In genomic region chr12:56004211-56004610, GRCh38 we compare ENCODE assay signal across 23 cellular contexts.
"Had no signal": no experiment of that assay in that cellular context is flagged by ENCODE, and none has a peak within 500 bp of the region (broad histone marks: within the 10 kb centered on the region; RNA-seq: fewer than 3 reads in every experiment).

No MANE protein-coding gene starts in this region.

- H3K4me3 Mint-ChIP-seq: activated naive CD4-positive, alpha-beta T cell treated with anti-CD3 and anti-CD28 coated beads, Interleukin-2, amount 50 U/mL, for 24 hours; central memory CD8-positive, alpha-beta T cell; stimulated activated effector memory CD8-positive, alpha-beta T cell treated with anti-CD3 and anti-CD28 coated beads, Interleukin-12 subunit alpha, Interleukin-12 subunit beta, amount 100 ng/mL, for 72 hours had no signal

- ATAC-seq: gastrocnemius medialis; left lung; naive thymus-derived CD4-positive, alpha-beta T cell; right lobe of liver; stimulated activated effector memory CD8-positive, alpha-beta T cell treated with anti-CD3 and anti-CD28 coated beads, Interleukin-12 subunit alpha, Interleukin-12 subunit beta, amount 100 ng/mL, for 72 hours had no signal

- DNase-seq: activated CD4-positive, alpha-beta T cell treated with anti-CD3 and anti-CD28 coated beads for 48 hours; activated gamma-delta T cell treated with Interleukin-2 at 50 U/mL for 16 hours; activated T-cell treated with anti-CD3 and anti-CD28 coated beads, Interleukin-2, amount 50 U/mL, for 1 hour; amniotic stem cell; colonic mucosa; esophagus squamous epithelium; gastrocnemius medialis; hippocampal formation; kidney glomerular epithelial cell; left lung; naive thymus-derived CD4-positive, alpha-beta T cell; occipital lobe; right lobe of liver; stimulated activated CD4-positive, alpha-beta T cell treated with anti-CD3 and anti-CD28 coated beads, Interleukin-2, amount 100 ng/mL, for 24 hours; stomach; uterus had no signal

- H3K27me3 Mint-ChIP-seq: activated naive CD4-positive, alpha-beta T cell treated with anti-CD3 and anti-CD28 coated beads, Interleukin-2, amount 50 U/mL, for 24 hours; central memory CD8-positive, alpha-beta T cell; naive thymus-derived CD4-positive, alpha-beta T cell had no signal

- H3K9me3 Mint-ChIP-seq: activated naive CD4-positive, alpha-beta T cell treated with anti-CD3 and anti-CD28 coated beads, Interleukin-2, amount 50 U/mL, for 24 hours; central memory CD8-positive, alpha-beta T cell; naive thymus-derived CD4-positive, alpha-beta T cell; stimulated activated effector memory CD8-positive, alpha-beta T cell treated with anti-CD3 and anti-CD28 coated beads, Interleukin-12 subunit alpha, Interleukin-12 subunit beta, amount 100 ng/mL, for 72 hours had no signal

- H3K27ac Mint-ChIP-seq: activated naive CD4-positive, alpha-beta T cell treated with anti-CD3 and anti-CD28 coated beads, Interleukin-2, amount 50 U/mL, for 24 hours; stimulated activated effector memory CD8-positive, alpha-beta T cell treated with anti-CD3 and anti-CD28 coated beads, Interleukin-12 subunit alpha, Interleukin-12 subunit beta, amount 100 ng/mL, for 72 hours had no signal

- H3K36me3 Mint-ChIP-seq: activated naive CD4-positive, alpha-beta T cell treated with anti-CD3 and anti-CD28 coated beads, Interleukin-2, amount 50 U/mL, for 24 hours; stimulated activated effector memory CD8-positive, alpha-beta T cell treated with anti-CD3 and anti-CD28 coated beads, Interleukin-12 subunit alpha, Interleukin-12 subunit beta, amount 100 ng/mL, for 72 hours had no signal

- H3K27ac ChIP-seq: breast epithelium, colonic mucosa, esophagus squamous epithelium, gastrocnemius medialis, left lung, right lobe of liver, skin epidermis, stomach, suprapubic skin, tibial nerve, uterus had no signal
